Comparison of ENCODE assay signal across 15 cellular contexts in genomic region chr2:164252568-164253287, GRCh38.
DNase-seq lines count a peak whose midpoint lies in the region; ATAC-seq and TF ChIP-seq lines count a peak whose summit lies in the region.
"Had no signal": no experiment of that assay in that cellular context is flagged by ENCODE, and none has a peak within 500 bp of the region (broad histone marks: within the 10 kb centered on the region; RNA-seq: fewer than 3 reads in every experiment).

No MANE protein-coding gene starts in this region.

- no peak overlapping the region for H2BK12ac ChIP-seq in H9 (ENCODE audit: insufficient read length, low read depth, low read length)

- H3T11ph ChIP-seq in H9 (ENCODE audit: low read length): no peak overlapping the region

- ATAC-seq in GM18498 (IDR thresholded peaks at IDR 0.05; ENCODE audit: unreplicated experiment) (peak; percentile 84), GM19452 (IDR thresholded peaks at IDR 0.05; ENCODE audit: unreplicated experiment) (peak; percentile 83), HG02852 (IDR thresholded peaks at IDR 0.05; ENCODE audit: unreplicated experiment) (peak; percentile 95), HG03460 (IDR thresholded peaks at IDR 0.05; ENCODE audit: unreplicated experiment) (peak; percentile 72)
- ATAC-seq: natural killer cell, Panc1 had no signal

- H3K27ac ChIP-seq in H9 (ENCODE audit: insufficient read length, low read depth, low read length): no peak overlapping the region
- H3K27ac ChIP-seq: tibial nerve had no signal

- no peak overlapping the region for H3K9ac ChIP-seq in H9 (ENCODE audit: extremely low read depth, insufficient read length, low read length)

- TF ChIP-seq CTCF in lower leg skin (IDR thresholded peaks at IDR 0.05) (no peak), H9 (conservative IDR thresholded peaks at IDR 0.05) (no peak)

- intact Hi-C loops in activated CD4-positive, alpha-beta T cell treated with anti-CD3 and anti-CD28 coated beads, Interleukin-2, amount 10 ng/mL, durations not matched to agents 24 days and 14 days (cut with micrococcal nuclease): no loop called here
- intact Hi-C loops in lower leg skin (cut with DNase I; ENCODE audit: low total_unique reads): no loop called here

- H3K14ac ChIP-seq in H9 (ENCODE audit: insufficient read depth, low read length): no peak overlapping the region

- H3K4me3 Mint-ChIP-seq in activated CD4-positive, alpha-beta T cell treated with anti-CD3 and anti-CD28 coated beads, Interleukin-2, amount 10 ng/mL, durations not matched to agents 24 days and 14 days: no peak overlapping the region
- H3K4me3 Mint-ChIP-seq in H9: no peak overlapping the region
- H3K4me3 Mint-ChIP-seq: natural killer cell had no signal

- no peaks in the 10 kb centered on the region for H3K27me3 Mint-ChIP-seq in activated CD4-positive, alpha-beta T cell treated with anti-CD3 and anti-CD28 coated beads, Interleukin-2, amount 10 ng/mL, durations not matched to agents 24 days and 14 days
- no peaks in the 10 kb centered on the region for H3K27me3 Mint-ChIP-seq in H9 (ENCODE audit: low read depth)

- no peak overlapping the region for H2AK5ac ChIP-seq in H9 (ENCODE audit: insufficient read length, low read length)

- no peaks in the 10 kb centered on the region for H3K9me3 ChIP-seq in H9 (ENCODE audit: control insufficient read depth, low read depth, low read length)
- H3K9me3 ChIP-seq: tibial nerve had no signal

- H2BK15ac ChIP-seq in H9 (ENCODE audit: low read depth, low read length): no peak overlapping the region

- H3K79me1 ChIP-seq in H9 (ENCODE audit: insufficient read depth, low read depth, low read length, poor library complexity, severe bottlenecking): no peaks in the 10 kb centered on the region

- H4K20me1 ChIP-seq in H9 (ENCODE audit: control insufficient read depth, insufficient read depth, insufficient read length): no peaks in the 10 kb centered on the region

- no peaks in the 10 kb centered on the region for H3K27me3 ChIP-seq in H9 (ENCODE audit: insufficient read depth, low read length)
- H3K27me3 ChIP-seq: tibial nerve had no signal

- no peak overlapping the region for H2BK5ac ChIP-seq in H9 (ENCODE audit: insufficient read length, low read length)

- no peak overlapping the region for H4K8ac ChIP-seq in H9 (replicated peaks; ENCODE audit: insufficient read length, low read depth, low read length)

- H3K4ac ChIP-seq in H9 (ENCODE audit: low read depth, low read length): no peak overlapping the region

- no peak overlapping the region for H2BK120ac ChIP-seq in H9 (ENCODE audit: low read depth, low read length, poor library complexity, severe bottlenecking)

- H3K18ac ChIP-seq in H9 (ENCODE audit: insufficient read length, low read depth, low read length): no peak overlapping the region

- no peaks in the 10 kb centered on the region for H3K4me1 Mint-ChIP-seq in activated CD4-positive, alpha-beta T cell treated with anti-CD3 and anti-CD28 coated beads, Interleukin-2, amount 10 ng/mL, durations not matched to agents 24 days and 14 days
- H3K4me1 Mint-ChIP-seq in H9: no peaks in the 10 kb centered on the region
- H3K4me1 Mint-ChIP-seq: natural killer cell had no signal

- no peak overlapping the region for H3K27ac Mint-ChIP-seq in activated CD4-positive, alpha-beta T cell treated with anti-CD3 and anti-CD28 coated beads, Interleukin-2, amount 10 ng/mL, durations not matched to agents 24 days and 14 days
- H3K27ac Mint-ChIP-seq in H9: no peak overlapping the region; a peak in 1 of 7 replicates
- H3K27ac Mint-ChIP-seq: natural killer cell had no signal

- no peaks in the 10 kb centered on the region for H3K4me1 ChIP-seq in H9 (ENCODE audit: insufficient read depth, low read length)
- H3K4me1 ChIP-seq: tibial nerve had no signal

- H2AFZ ChIP-seq in H9 (ENCODE audit: low read length): no peak overlapping the region

- no peaks in the 10 kb centered on the region for H3K79me2 ChIP-seq in H9 (ENCODE audit: insufficient read depth, low read length)

- H3K23me2 ChIP-seq in H9 (ENCODE audit: insufficient read length, low read depth, low read length, poor library complexity, severe bottlenecking): no peaks in the 10 kb centered on the region

- H4K5ac ChIP-seq in H9 (ENCODE audit: insufficient read length, low read depth, low read length): no peak overlapping the region

- TF ChIP-seq POLR2A in lower leg skin (IDR thresholded peaks at IDR 0.05): no peak

- no peak overlapping the region for H3K23ac ChIP-seq in H9 (ENCODE audit: insufficient read length, low read depth, low read length)

- no peak overlapping the region for H3K4me3 ChIP-seq in lower leg skin (ENCODE audit: low read depth, poor library complexity, severe bottlenecking)
- H3K4me3 ChIP-seq: tibial nerve had no signal

- no peak overlapping the region for H3K56ac ChIP-seq in H9 (ENCODE audit: insufficient read length, low read depth, low read length)

- DNase-seq in activated CD4-positive, alpha-beta T cell treated with anti-CD3 and anti-CD28 coated beads, Interleukin-2, amount 10 ng/mL, durations not matched to agents 24 days and 14 days: no peak
- no peak for DNase-seq in lower leg skin (ENCODE audit: low spot score in 2 of 2)
- no peak for DNase-seq in H9
- no peak for DNase-seq in EL
- DNase-seq: H7, kidney glomerular epithelial cell, natural killer cell, NCI-H2081 treated with DMSO at 0.1 percent for 48 hours, small intestine had no signal

- H3K4me2 ChIP-seq in H9 (ENCODE audit: insufficient read depth, insufficient read length, low read length): no peak overlapping the region

- no peaks in the 10 kb centered on the region for H3K36me3 Mint-ChIP-seq in activated CD4-positive, alpha-beta T cell treated with anti-CD3 and anti-CD28 coated beads, Interleukin-2, amount 10 ng/mL, durations not matched to agents 24 days and 14 days (ENCODE audit: low read depth)
- H3K36me3 Mint-ChIP-seq in H9 (ENCODE audit: insufficient read depth in 1 of 3, low read depth in 3 of 3): no peaks in the 10 kb centered on the region
- H3K36me3 Mint-ChIP-seq: natural killer cell had no signal

- 74 to 76% methylated on average over 2 of the region's 2 CpGs for WGBS in lower leg skin, 2 donors
- no CpG with 5 or more reads among the region's 2 CpGs for WGBS in H9 (ENCODE audit: extremely low coverage, insufficient read length, low lambda C conversion rate)

- H4K91ac ChIP-seq in H9 (ENCODE audit: insufficient read length, low read depth, low read length): no peak overlapping the region

- no peaks in the 10 kb centered on the region for H3K9me3 Mint-ChIP-seq in activated CD4-positive, alpha-beta T cell treated with anti-CD3 and anti-CD28 coated beads, Interleukin-2, amount 10 ng/mL, durations not matched to agents 24 days and 14 days
- no peaks in the 10 kb centered on the region for H3K9me3 Mint-ChIP-seq in H9

- H2BK20ac ChIP-seq in H9 (ENCODE audit: low read depth, low read length, poor library complexity, severe bottlenecking): no peak overlapping the region
